Comparison of ENCODE assay signal across 8 cellular contexts in genomic region chr16:1414532-1415265, GRCh38. TPM values are rescaled to one million over a fixed set of nuclear protein-coding genes. Genes with fewer than 3 reads are reported as not detected.
DNase-seq lines count a peak whose midpoint lies in the region; ATAC-seq and TF ChIP-seq lines count a peak whose summit lies in the region.

Gene UNKL, minus strand, starts transcription at chr16:1414704. Its CDS starts 13 bp downstream, at chr16:1414691.

- H3K4me1 ChIP-seq in BLaER1 (peaks cover 65% of the 10 kb centered on the region), mammary epithelial cell (ENCODE audit: insufficient read depth, low read length) (peaks cover 8% of the 10 kb centered on the region), spleen (peaks cover 9 to 73% (median 50%) of the 10 kb centered on the region in 6 donors)

- intact Hi-C loops in mammary epithelial cell (cut with micrococcal nuclease) (loop anchor here (5.0 kb wide), 1 partner anchor 37 kb away; no protein-coding TSS in a partner anchor), spleen (cut with DNase I; ENCODE audit: low total_unique reads) (no loop called here)

- H3K9ac ChIP-seq in BLaER1 = peak within 1 kb of the TSS; percentile 96
- H3K9ac ChIP-seq in mammary epithelial cell (ENCODE audit: insufficient read depth, low read length) = peak within 1 kb of the TSS; percentile 71

- peaks cover 5% of the 10 kb centered on the region; the same call in 1 of the 2 replicates for H3K4me1 Mint-ChIP-seq in WTC11
- peaks cover 21 to 29% of the 10 kb centered on the region in 2 donors for H3K4me1 Mint-ChIP-seq in immature natural killer cell

- H3K4me3 ChIP-seq in BLaER1 (peak within 1 kb of the TSS; percentile 98), MG63 (peak within 1 kb of the TSS; percentile 81), mammary epithelial cell (replicated peaks in 1 of 3; ENCODE audit: insufficient read depth in 1 of 3, low read depth in 2 of 3, low read length in 3 of 3) (peak within 1 kb of the TSS; percentile 68 to 92 (median 86)), spleen (peak within 1 kb of the TSS; percentile 63 to 98 (median 86))

- H3K79me2 ChIP-seq in mammary epithelial cell (ENCODE audit: insufficient read depth, low read length) = peaks cover 23% of the 10 kb centered on the region

- H3K27me3 Mint-ChIP-seq in WTC11 (ENCODE audit: low read depth) = no peaks in the 10 kb centered on the region; the same call in 1 of the 2 replicates
- peaks cover 7 to 9% (median 8%) of the 10 kb centered on the region in 3 donors for H3K27me3 Mint-ChIP-seq in immature natural killer cell (ENCODE audit: low read depth in 3 of 3)

- no TSS peak for BruUV-seq in mammary epithelial cell (replicated peaks; lab: Mats Ljungman, UMichigan)

- H3K36me3 Mint-ChIP-seq in WTC11 (no peaks in the 10 kb centered on the region), immature natural killer cell (peaks cover 0 to 3% (median 0%) of the 10 kb centered on the region in 3 donors)

- dilution Hi-C loops in mammary epithelial cell (cut with HindIII; ENCODE audit: low sequenced_read_pairs) = no loop called here

- H3K27me3 ChIP-seq in BLaER1 (no peaks in the 10 kb centered on the region), MG63 (no peaks in the 10 kb centered on the region), mammary epithelial cell (ENCODE audit: insufficient read depth, low read length) (no peaks in the 10 kb centered on the region), spleen (replicated peaks in 1 of 7) (no peaks in the 10 kb centered on the region)

- H3K27ac ChIP-seq in BLaER1 = peak within 1 kb of the TSS; percentile 96
- peak within 1 kb of the TSS; percentile 44 for H3K27ac ChIP-seq in mammary epithelial cell (ENCODE audit: insufficient read depth, low read depth, low read length)
- peak within 1 kb of the TSS; percentile 72 to 95 (median 92) for H3K27ac ChIP-seq in spleen

- POLR2A ChIA-PET in WTC11 (lab: Charles Lee) = no interaction called here

- TF ChIP-seq POLR2A in spleen (IDR thresholded peaks at IDR 0.05) = no peak

- H3K36me3 ChIP-seq in BLaER1 = peaks cover 41% of the 10 kb centered on the region
- peaks cover 26% of the 10 kb centered on the region for H3K36me3 ChIP-seq in MG63
- H3K36me3 ChIP-seq in mammary epithelial cell (ENCODE audit: insufficient read depth, low read length) = no peaks in the 10 kb centered on the region
- peaks cover 0 to 45% (median 17%) of the 10 kb centered on the region in 6 donors for H3K36me3 ChIP-seq in spleen

- peak; percentile 71 for DNase-seq in MG63
- DNase-seq in WTC11 (ENCODE audit: low spot score) = peak; percentile 80
- DNase-seq in mammary epithelial cell = no peak
- peak; percentile 77 to 82 (median 81) for DNase-seq in immature natural killer cell
- peak; percentile 96 for DNase-seq in spleen

- in situ Hi-C loops in mammary epithelial cell (cut with MboI; ENCODE audit: low sequenced_read_pairs in 2 of 2) = no loop called here

- CTCF ChIA-PET in WTC11 (lab: Charles Lee) = interaction anchor here (1.2 kb wide), 1 partner anchor 51 kb away, joined by 3 read pairs; no protein-coding TSS in a partner anchor
- CTCF ChIA-PET in mammary epithelial cell (lab: Charles Lee; ENCODE audit: low non-redundant PET) = no interaction called here

- ATAC-seq in GM19455 (IDR thresholded peaks at IDR 0.05; ENCODE audit: unreplicated experiment) (peak; percentile 43), WTC11 (peak; percentile 69), HG02870 (IDR thresholded peaks at IDR 0.05; ENCODE audit: unreplicated experiment) (no peak)

- 20% methylated on average over 3 of the region's 72 CpGs for WGBS in mammary epithelial cell (ENCODE audit: low coverage, missing lambda C conversion rate)
- WGBS in spleen, 5 donors = 1 to 15% (median 4%) methylated on average over 8 to 72 of the region's 72 CpGs

- peak within 1 kb of the TSS; percentile 86 for H2AFZ ChIP-seq in mammary epithelial cell (ENCODE audit: low read depth, low read length)

- H3K4me2 ChIP-seq in BLaER1 = peak within 1 kb of the TSS; percentile 96
- peak within 1 kb of the TSS; percentile 98 for H3K4me2 ChIP-seq in mammary epithelial cell (ENCODE audit: insufficient read depth, low read depth, low read length)

- H3K27ac Mint-ChIP-seq in WTC11 (peak within 1 kb of the TSS; percentile 60), immature natural killer cell (peak within 1 kb of the TSS; percentile 70 to 93 (median 87))

- H3K9me3 ChIP-seq in BLaER1 (no peaks in the 10 kb centered on the region), MG63 (no peaks in the 10 kb centered on the region), mammary epithelial cell (replicated peaks; ENCODE audit: insufficient read depth, low read length) (no peaks in the 10 kb centered on the region), spleen (no peaks in the 10 kb centered on the region)

- no peaks in the 10 kb centered on the region for H3K9me3 Mint-ChIP-seq in WTC11
- H3K9me3 Mint-ChIP-seq in immature natural killer cell = no peaks in the 10 kb centered on the region

- H3K4me3 Mint-ChIP-seq in WTC11 (peak within 1 kb of the TSS; percentile 79), immature natural killer cell (peak within 1 kb of the TSS; percentile 76 to 86 (median 85))

- H4K20me1 ChIP-seq in BLaER1 = peaks cover 46% of the 10 kb centered on the region
- no peaks in the 10 kb centered on the region for H4K20me1 ChIP-seq in mammary epithelial cell (ENCODE audit: insufficient read depth, low read length)

- TF ChIP-seq CTCF in WTC11 (IDR thresholded peaks at IDR 0.05) (no peak), mammary epithelial cell (conservative IDR thresholded peaks at IDR 0.05 in 1 of 2, IDR thresholded peaks at IDR 0.05 in 1 of 2; ENCODE audit: extremely low read depth in 1 of 2, insufficient read depth in 1 of 2, low read depth in 1 of 2, low read length in 2 of 2) (no peak), spleen (IDR thresholded peaks at IDR 0.05 in 8 of 11, conservative IDR thresholded peaks at IDR 0.05 in 3 of 11) (no peak)

TF ChIP-seq in WTC11, 78 proteins besides CTCF, POLR2A, EP300 and RAD21:
- TF ChIP-seq, protein P1, sequence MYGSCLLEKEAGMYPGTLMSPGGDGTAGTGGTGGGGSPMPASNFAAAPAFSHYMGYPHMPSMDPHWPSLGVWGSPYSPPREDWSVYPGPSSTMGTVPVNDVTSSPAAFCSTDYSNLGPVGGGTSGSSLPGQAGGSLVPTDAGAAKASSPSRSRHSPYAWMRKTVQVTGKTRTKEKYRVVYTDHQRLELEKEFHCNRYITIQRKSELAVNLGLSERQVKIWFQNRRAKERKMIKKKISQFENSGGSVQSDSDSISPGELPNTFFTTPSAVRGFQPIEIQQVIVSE (CRISPR knock-in tag; IDR thresholded peaks at IDR 0.05; ENCODE audit: borderline replicate concordance) = no peak
- no peak for TF ChIP-seq EMX1 (CRISPR knock-in tag; IDR thresholded peaks at IDR 0.05)
- TF ChIP-seq, protein P2, sequence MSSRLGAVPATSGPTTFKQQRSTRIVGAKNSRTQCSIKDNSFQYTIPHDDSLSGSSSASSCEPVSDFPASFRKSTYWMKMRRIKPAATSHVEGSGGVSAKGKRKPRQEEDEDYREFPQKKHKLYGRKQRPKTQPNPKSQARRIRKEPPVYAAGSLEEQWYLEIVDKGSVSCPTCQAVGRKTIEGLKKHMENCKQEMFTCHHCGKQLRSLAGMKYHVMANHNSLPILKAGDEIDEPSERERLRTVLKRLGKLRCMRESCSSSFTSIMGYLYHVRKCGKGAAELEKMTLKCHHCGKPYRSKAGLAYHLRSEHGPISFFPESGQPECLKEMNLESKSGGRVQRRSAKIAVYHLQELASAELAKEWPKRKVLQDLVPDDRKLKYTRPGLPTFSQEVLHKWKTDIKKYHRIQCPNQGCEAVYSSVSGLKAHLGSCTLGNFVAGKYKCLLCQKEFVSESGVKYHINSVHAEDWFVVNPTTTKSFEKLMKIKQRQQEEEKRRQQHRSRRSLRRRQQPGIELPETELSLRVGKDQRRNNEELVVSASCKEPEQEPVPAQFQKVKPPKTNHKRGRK (CRISPR knock-in tag; IDR thresholded peaks at IDR 0.05; ENCODE audit: borderline replicate concordance) = no peak

RNA-seq across cellular contexts. Expression of gene UNKL, which starts in this region (rescaled TPM):
- 10.5 and 16.2 TPM in 2 replicates for total RNA-seq in MG63 (2014; rRNA removed; shearing (Covaris generic); ENCODE audit: low replicate concordance)
- 42.0 to 53.3 TPM (median 42.3 TPM) in 3 replicates for total RNA-seq in WTC11 (2021)
- total RNA-seq in mammary epithelial cell = 10 to 100 TPM in 1 of 2 donors, 1 to 10 TPM in 1; 7.0 to 10.3 TPM
- 11.2 TPM for polyA plus RNA-seq in mammary epithelial cell
- polyA minus RNA-seq in mammary epithelial cell = 1.3 TPM
- 10 to 100 TPM in 1 of 3 donors, 1 to 10 TPM in 2; 1.0 to 14.5 (median 5.9) TPM for polyA plus RNA-seq in immature natural killer cell
- 10 to 100 TPM; 34.8 to 80.0 (median 51.6) TPM for total RNA-seq in spleen
- polyA plus RNA-seq in spleen = 10 to 100 TPM in 1 of 3 donors, 1 to 10 TPM in 2; 6.6 to 17.1 (median 8.2) TPM

Comparison
In these comparisons a context has a peak if more than half of its experiments do, and no peak if none do; other contexts are left out.
1. H3K27ac ChIP-seq: peak in every context shown above with its lines; median percentile 96 in BLaER1; 92 in spleen; 44 in mammary epithelial cell.